In the genomic region with DNA sequence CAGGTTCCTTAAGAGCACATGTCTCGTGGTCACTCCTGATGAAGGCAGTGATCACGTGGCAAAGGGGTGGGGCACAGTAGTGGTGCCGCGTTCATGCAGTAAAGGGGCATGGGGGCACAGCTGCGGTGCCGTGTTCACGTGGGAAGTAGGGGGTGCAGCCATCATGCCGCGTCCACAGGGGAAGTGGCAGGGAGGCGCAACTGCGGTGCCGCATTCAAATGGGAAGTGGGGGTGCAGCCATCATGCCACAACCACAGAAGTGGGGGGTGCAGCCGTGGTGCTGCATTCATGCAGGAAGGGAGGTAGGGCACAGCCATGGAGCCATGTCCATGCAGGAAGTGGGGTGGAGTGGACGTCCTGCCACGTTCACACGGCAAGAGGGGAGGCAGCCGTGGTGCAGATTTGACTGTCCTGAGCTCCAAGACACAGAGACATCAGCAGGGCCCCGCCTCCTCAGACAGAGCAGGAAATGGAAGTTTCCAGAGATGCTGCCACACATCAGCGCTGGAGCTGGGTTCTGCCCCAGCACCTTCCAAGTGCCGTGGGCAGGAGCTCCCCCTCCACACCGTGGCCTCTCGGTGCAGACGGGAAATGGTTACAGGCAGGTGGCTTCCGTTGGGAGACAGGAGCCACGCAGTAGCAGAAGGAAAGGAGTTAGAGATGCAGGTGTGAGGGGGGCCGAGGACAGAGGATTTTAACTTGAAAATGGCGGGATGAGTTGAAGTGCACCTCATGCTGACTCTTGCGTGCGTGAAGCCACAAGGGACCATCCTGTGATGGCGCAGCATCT, we compare ENCODE assay signal across 9 cellular contexts.
A peak's percentile ranks its signal among the peaks of the same experiment; 100 is the strongest.
DNase-seq lines count a peak whose midpoint lies in the region; ATAC-seq and TF ChIP-seq lines count a peak whose summit lies in the region.
"Had no signal": no experiment of that assay in that cellular context is flagged by ENCODE, and none has a peak within 500 bp of the region (broad histone marks: within the 10 kb centered on the region; RNA-seq: fewer than 3 reads in every experiment).

No MANE protein-coding gene starts in this region.

- no peaks in the 10 kb centered on the region for H3K9me3 ChIP-seq in CD4-positive, alpha-beta T cell (ENCODE audit: control insufficient read depth, low read length)
- H3K9me3 ChIP-seq in OCI-LY7 (ENCODE audit: low read length) = no peaks in the 10 kb centered on the region

- CTCF ChIA-PET in CD4-positive, alpha-beta T cell (lab: Charles Lee) = interaction anchor here (1.4 kb wide), 1 partner anchor 27 kb away, joined by 3 read pairs; no protein-coding TSS in a partner anchor
- CTCF ChIA-PET in OCI-LY7 (lab: Charles Lee; ENCODE audit: unreplicated experiment) = no interaction called here

- H3K4me1 Mint-ChIP-seq in CD4-positive, alpha-beta T cell (ENCODE audit: low read depth) = peaks cover 51% of the 10 kb centered on the region
- peaks cover 40% of the 10 kb centered on the region for H3K4me1 Mint-ChIP-seq in activated naive CD4-positive, alpha-beta T cell treated with anti-CD3 and anti-CD28 coated beads, Interleukin-2, amount 50 U/mL, for 24 hours

- H3K9me3 Mint-ChIP-seq in CD4-positive, alpha-beta T cell = no peaks in the 10 kb centered on the region
- no peaks in the 10 kb centered on the region for H3K9me3 Mint-ChIP-seq in activated naive CD4-positive, alpha-beta T cell treated with anti-CD3 and anti-CD28 coated beads, Interleukin-2, amount 50 U/mL, for 24 hours

- H3K4me3 Mint-ChIP-seq in CD4-positive, alpha-beta T cell = peak overlapping the region; percentile 91
- H3K4me3 Mint-ChIP-seq in activated naive CD4-positive, alpha-beta T cell treated with anti-CD3 and anti-CD28 coated beads, Interleukin-2, amount 50 U/mL, for 24 hours = peak overlapping the region; percentile 81

- H3K36me3 Mint-ChIP-seq in CD4-positive, alpha-beta T cell (ENCODE audit: low read depth) = no peaks in the 10 kb centered on the region
- H3K36me3 Mint-ChIP-seq in activated naive CD4-positive, alpha-beta T cell treated with anti-CD3 and anti-CD28 coated beads, Interleukin-2, amount 50 U/mL, for 24 hours = no peaks in the 10 kb centered on the region

- H4K20me1 ChIP-seq in OCI-LY7 (ENCODE audit: insufficient read depth, low read length) = no peaks in the 10 kb centered on the region

- H3K27me3 Mint-ChIP-seq in CD4-positive, alpha-beta T cell = no peaks in the 10 kb centered on the region
- H3K27me3 Mint-ChIP-seq in activated naive CD4-positive, alpha-beta T cell treated with anti-CD3 and anti-CD28 coated beads, Interleukin-2, amount 50 U/mL, for 24 hours = no peaks in the 10 kb centered on the region

- H3K36me3 ChIP-seq in OCI-LY7 (ENCODE audit: insufficient read depth, low read length) = no peaks in the 10 kb centered on the region

- BruUV-seq in OCI-LY7 (replicated peaks; lab: Mats Ljungman, UMichigan) = no TSS peak

- peak in 9 of 10 experiments; percentile 8 to 49 (median 33) for DNase-seq in CD4-positive, alpha-beta T cell
- DNase-seq in OCI-LY7 (ENCODE audit: low spot score) (peak; percentile 9), posterior vena cava (ENCODE audit: low spot score) (peak; percentile 86), NCI-H748 (lab: John Stamatoyannopoulos, UW; ENCODE audit: unreplicated experiment) (no peak), NCI-H345 treated with DMSO at 0.1 percent for 48 hours (lab: John Stamatoyannopoulos, UW; ENCODE audit: unreplicated experiment) (no peak), Kasumi-1 (lab: John Stamatoyannopoulos, UW) (no peak), putamen (ENCODE audit: low spot score) (no peak)

- POLR2A ChIA-PET in CD4-positive, alpha-beta T cell (lab: Charles Lee) = interaction anchor here (1.0 to 1.6 kb wide), 3 partner anchors 45 to 80 kb away, joined by 3 to 4 read pairs (median 4); no protein-coding TSS in a partner anchor
- POLR2A ChIA-PET in OCI-LY7 (lab: Charles Lee) = no interaction called here

- no peak overlapping the region for H2AFZ ChIP-seq in OCI-LY7 (ENCODE audit: low read length)

- intact Hi-C loops in CD4-positive, alpha-beta T cell (cut with DNase I, micrococcal nuclease) = no loop called here
- intact Hi-C loops in OCI-LY7 (cut with micrococcal nuclease; ENCODE audit: unreplicated experiment) = loop anchor here (10.0 kb wide), 1 partner anchor 55 kb away; no protein-coding TSS in a partner anchor
- intact Hi-C loops in posterior vena cava (cut with DNase I) = no loop called here

- ATAC-seq in CD4-positive, alpha-beta T cell (ENCODE audit: poor library complexity) = peak; percentile 75

- H3K4me1 ChIP-seq in OCI-LY7 (ENCODE audit: insufficient read depth, low read length, poor library complexity, severe bottlenecking) = peaks cover 15% of the 10 kb centered on the region

- no peak for TF ChIP-seq CTCF in CD4-positive, alpha-beta T cell (IDR thresholded peaks at IDR 0.05)
- no peak for TF ChIP-seq CTCF in OCI-LY7 (conservative IDR thresholded peaks at IDR 0.05; ENCODE audit: low read length)

- H3K4me3 ChIP-seq in OCI-LY7 (ENCODE audit: low read depth, low read length, poor library complexity, severe bottlenecking) = no peak overlapping the region

- no peaks in the 10 kb centered on the region for H3K9me2 ChIP-seq in OCI-LY7 (ENCODE audit: insufficient read depth, low read length)

- H3K4me2 ChIP-seq in OCI-LY7 (ENCODE audit: low read length) = peak overlapping the region; percentile 20; the same call in 1 of the 2 replicates

- H3K27me3 ChIP-seq in CD4-positive, alpha-beta T cell (ENCODE audit: control insufficient read depth, insufficient read depth, low read length) = no peaks in the 10 kb centered on the region

- no peaks in the 10 kb centered on the region for H3K79me2 ChIP-seq in OCI-LY7 (ENCODE audit: insufficient read depth, low read depth, low read length)

- peak overlapping the region; percentile 81 for H3K27ac Mint-ChIP-seq in CD4-positive, alpha-beta T cell
- H3K27ac Mint-ChIP-seq in activated naive CD4-positive, alpha-beta T cell treated with anti-CD3 and anti-CD28 coated beads, Interleukin-2, amount 50 U/mL, for 24 hours = peak overlapping the region; percentile 91

- H3K27ac ChIP-seq in CD4-positive, alpha-beta T cell (ENCODE audit: low read depth, low read length) = no peak overlapping the region
- H3K27ac ChIP-seq in OCI-LY7 (ENCODE audit: low read depth, low read length, poor library complexity, severe bottlenecking) = no peak overlapping the region
- H3K27ac ChIP-seq: C4-2B had no signal

Comparison
In these comparisons a context has a peak if more than half of its experiments do, and no peak if none do; other contexts are left out.
1. DNase-seq: peak in CD4-positive, alpha-beta T cell (9 of 10), OCI-LY7 (single experiment) and posterior vena cava (single experiment); none in NCI-H748 (single experiment), NCI-H345 treated with DMSO at 0.1 percent for 48 hours (single experiment), Kasumi-1 (0 of 2) and putamen (single experiment).